In genomic region chrX:137195991-137196390, GRCh38 we compare ENCODE assay signal across 19 cellular contexts.
DNase-seq lines count a peak whose midpoint lies in the region; ATAC-seq lines count a peak whose summit lies in the region.
"Had no signal": no experiment of that assay in that cellular context is flagged by ENCODE, and none has a peak within 500 bp of the region (broad histone marks: within the 10 kb centered on the region; RNA-seq: fewer than 3 reads in every experiment).

No MANE protein-coding gene starts in this region.

- peak; percentile 19 for DNase-seq in DMS 273 treated with DMSO at 0.1 percent for 48 hours (lab: John Stamatoyannopoulos, UW)
- peak; percentile 4 for DNase-seq in LHCN-M2 (ENCODE audit: low read depth)
- DNase-seq in cerebellum (ENCODE audit: low spot score), result peak; percentile 40
- peak; percentile 0 for DNase-seq in renal cortical epithelial cell (ENCODE audit: low read depth)
- no peak for DNase-seq in sciatic nerve (ENCODE audit: low spot score)
- no peak for DNase-seq in activated gamma-delta T cell (lab: John Stamatoyannopoulos, UW)
- DNase-seq: activated CD8-positive, alpha-beta memory T cell treated with anti-CD3 and anti-CD28 coated beads for 24 hours; activated naive CD4-positive, alpha-beta T cell treated with Interleukin-2 at 50 U/mL for 16 hours; activated T-cell treated with anti-CD3 and anti-CD28 coated beads, Interleukin-2, amount 50 U/mL, for 4 hours; GF-D8; H7; head of caudate nucleus; left cardiac atrium; NCI-H1105; NCI-H1930; nucleus accumbens; SK-N-SH; T-helper 17 cell had no signal

- no peak for ATAC-seq in sciatic nerve
- no peak for ATAC-seq in HG03196 (IDR thresholded peaks at IDR 0.05; ENCODE audit: unreplicated experiment)
- ATAC-seq: activated T-cell treated with anti-CD3 and anti-CD28 coated beads, Interleukin-2, amount 50 U/mL, for 4 hours; T-helper 17 cell had no signal

- intact Hi-C loops in sciatic nerve (cut with DNase I), result loop anchor here (5.0 kb wide), 1 partner anchor 916 kb away; no protein-coding TSS in a partner anchor

Comparison
In these comparisons a context has a peak if more than half of its experiments do, and no peak if none do; other contexts are left out.
1. DNase-seq: peak in DMS 273 treated with DMSO at 0.1 percent for 48 hours (single experiment), LHCN-M2 (single experiment), cerebellum (single experiment) and renal cortical epithelial cell (single experiment); none in sciatic nerve (single experiment) and activated gamma-delta T cell (single experiment).